8 cellular contexts compared by ENCODE assay signal in genomic region chr15:81001180-81002003, GRCh38. TPM values are rescaled to one million over a fixed set of nuclear protein-coding genes. Genes with fewer than 3 reads are reported as not detected.
A peak's percentile ranks its signal among the peaks of the same experiment; 100 is the strongest.
DNase-seq lines count a peak whose midpoint lies in the region; ATAC-seq and TF ChIP-seq lines count a peak whose summit lies in the region.

No MANE protein-coding gene starts in this region.

- H3K27ac Mint-ChIP-seq in activated naive CD4-positive, alpha-beta T cell treated with anti-CD3 and anti-CD28 coated beads, Interleukin-2, amount 10 ng/mL, durations not matched to agents 7 days and 5 days: peak overlapping the region; percentile 99
- peak overlapping the region; percentile 66 for H3K27ac Mint-ChIP-seq in osteocyte (ENCODE audit: unreplicated experiment)

- DNase-seq in AG09309 (ENCODE audit: low read depth) (no peak), RKO (ENCODE audit: low spot score) (peak; percentile 56), head of caudate nucleus (peak in 37 of 42 donors; percentile 27 to 75 (median 52)), osteocyte (ENCODE audit: extremely low spot score, unreplicated experiment) (peak; percentile 83), DMS114 treated with DMSO at 0.1 percent for 48 hours (lab: John Stamatoyannopoulos, UW; ENCODE audit: unreplicated experiment) (no peak)
- peak; percentile 66 for DNase-seq in activated naive CD4-positive, alpha-beta T cell treated with anti-CD3 and anti-CD28 coated beads, Interleukin-2, amount 10 ng/mL, durations not matched to agents 7 days and 5 days

- H3K9me3 Mint-ChIP-seq in activated naive CD4-positive, alpha-beta T cell treated with anti-CD3 and anti-CD28 coated beads, Interleukin-2, amount 10 ng/mL, durations not matched to agents 7 days and 5 days: peaks cover 5% of the 10 kb centered on the region
- no peaks in the 10 kb centered on the region for H3K9me3 Mint-ChIP-seq in osteocyte (ENCODE audit: unreplicated experiment)

- peak overlapping the region; percentile 86 for H3K4me3 ChIP-seq in AG09309 (ENCODE audit: control insufficient read depth, low read depth, low read length)

- intact Hi-C loops in head of caudate nucleus (cut with DNase I): loop anchor here (10.0 kb wide), 1 partner anchor 53 kb away; no protein-coding TSS in a partner anchor

- H3K27me3 Mint-ChIP-seq in activated naive CD4-positive, alpha-beta T cell treated with anti-CD3 and anti-CD28 coated beads, Interleukin-2, amount 10 ng/mL, durations not matched to agents 7 days and 5 days: no peaks in the 10 kb centered on the region
- no peaks in the 10 kb centered on the region for H3K27me3 Mint-ChIP-seq in osteocyte (ENCODE audit: unreplicated experiment)

- H3K4me1 Mint-ChIP-seq in activated naive CD4-positive, alpha-beta T cell treated with anti-CD3 and anti-CD28 coated beads, Interleukin-2, amount 10 ng/mL, durations not matched to agents 7 days and 5 days: peaks cover 63% of the 10 kb centered on the region
- H3K4me1 Mint-ChIP-seq in osteocyte (ENCODE audit: unreplicated experiment): peaks cover 30% of the 10 kb centered on the region

- ATAC-seq in GM18861 (IDR thresholded peaks at IDR 0.05; ENCODE audit: unreplicated experiment) (peak; percentile 22), HG03045 (IDR thresholded peaks at IDR 0.05; ENCODE audit: unreplicated experiment) (peak; percentile 45)

- CTCF ChIA-PET in activated naive CD4-positive, alpha-beta T cell treated with anti-CD3 and anti-CD28 coated beads, Interleukin-2, amount 10 ng/mL, durations not matched to agents 7 days and 5 days (lab: Charles Lee): interaction anchor here (1.7 to 2.0 kb wide), 3 partner anchors 10 to 265 kb away, joined by 4 to 8 read pairs (median 5); no protein-coding TSS in a partner anchor

- TF ChIP-seq CTCF in AG09309 (IDR thresholded peaks at IDR 0.05; ENCODE audit: control insufficient read depth, insufficient read depth, low read depth, low read length, missing control alignments) (no peak), osteocyte (IDR thresholded peaks at IDR 0.05) (no peak)

- H3K4me3 Mint-ChIP-seq in activated naive CD4-positive, alpha-beta T cell treated with anti-CD3 and anti-CD28 coated beads, Interleukin-2, amount 10 ng/mL, durations not matched to agents 7 days and 5 days: peak overlapping the region; percentile 95
- peak overlapping the region; percentile 92 for H3K4me3 Mint-ChIP-seq in osteocyte (ENCODE audit: unreplicated experiment)

- H3K36me3 Mint-ChIP-seq in activated naive CD4-positive, alpha-beta T cell treated with anti-CD3 and anti-CD28 coated beads, Interleukin-2, amount 10 ng/mL, durations not matched to agents 7 days and 5 days: peaks cover 40% of the 10 kb centered on the region
- peaks cover 7% of the 10 kb centered on the region for H3K36me3 Mint-ChIP-seq in osteocyte (ENCODE audit: unreplicated experiment)

RNA-seq across cellular contexts. Expression of gene TLNRD1, which starts 0.7 kb away (rescaled TPM):
- 10.6 and 11.5 TPM in 2 replicates for total RNA-seq in osteocyte

RNA-seq across cellular contexts. Expression of gene MESD, which starts 11.8 kb away (rescaled TPM):
- 25.3 and 26.3 TPM in 2 replicates for total RNA-seq in osteocyte

Comparison
In these comparisons a context has a peak if more than half of its experiments do, and no peak if none do; other contexts are left out.
1. DNase-seq: peak in RKO (single experiment), activated naive CD4-positive, alpha-beta T cell treated with anti-CD3 and anti-CD28 coated beads, Interleukin-2, amount 10 ng/mL, durations not matched to agents 7 days and 5 days (single experiment), head of caudate nucleus (37 of 42) and osteocyte (single experiment); none in AG09309 (single experiment) and DMS114 treated with DMSO at 0.1 percent for 48 hours (single experiment).